In the genomic region with DNA sequence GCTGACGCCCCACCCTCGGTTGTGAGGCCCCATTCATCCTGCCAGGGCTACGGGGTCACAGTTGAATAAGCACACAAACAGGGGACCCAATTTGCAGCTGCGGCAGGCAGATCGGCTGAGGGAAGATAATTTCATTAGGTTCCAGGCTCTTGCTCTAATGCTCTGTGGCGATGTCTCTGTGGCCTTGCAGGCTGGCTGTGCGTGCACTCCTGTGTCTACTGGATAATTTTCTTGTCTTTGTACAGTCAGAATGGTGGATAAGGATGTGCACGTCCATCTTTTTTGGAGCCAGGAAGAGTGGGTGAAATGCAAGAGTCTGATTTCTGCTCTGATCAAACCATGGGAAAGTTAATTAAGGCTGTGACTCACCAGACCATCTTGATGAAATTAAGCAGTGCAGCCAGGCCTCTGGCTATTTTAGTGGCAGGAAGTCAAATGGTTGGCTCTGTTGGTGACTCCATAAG, we compare ENCODE assay signal across 13 cellular contexts.
"Had no signal": no experiment of that assay in that cellular context is flagged by ENCODE, and none has a peak within 500 bp of the region (broad histone marks: within the 10 kb centered on the region; RNA-seq: fewer than 3 reads in every experiment).

No MANE protein-coding gene starts in this region.

- DNase-seq: activated CD4-positive, alpha-beta T cell treated with anti-CD3 and anti-CD28 coated beads, Interleukin-2, amount 50 U/mL, for 48 hours; activated gamma-delta T cell; activated naive CD8-positive, alpha-beta T cell treated with anti-CD3 and anti-CD28 coated beads for 36 hours; activated T-cell treated with anti-CD3 and anti-CD28 coated beads, Interleukin-2, amount 50 U/mL, for 48 hours; heart right ventricle; occipital lobe; spleen; stimulated activated CD4-positive, alpha-beta T cell treated with anti-CD3 and anti-CD28 coated beads, Interleukin-2, amount 100 ng/mL, for 24 hours; stimulated activated naive B cell treated with anti-CD40 and anti-IgM and Interleukin-4, amounts not matched to agents 10 μg/mL and 1 μg/mL and 100 μg/mL, for 72 hours had no signal

- ATAC-seq: activated CD4-positive, CD25-positive, alpha-beta regulatory T cell treated with anti-CD3 and anti-CD28 coated beads, Interleukin-2, amount 50 U/mL, for 24 hours; heart right ventricle; left lobe of liver; natural killer cell treated with Interleukin-12 subunit alpha and Interleukin-12 subunit beta and Interleukin-15 and Interleukin-18, amount 100 ng/mL, for 72 hours; sciatic nerve; stimulated activated naive B cell treated with anti-CD40 and anti-IgM and Interleukin-4, amounts not matched to agents 10 μg/mL and 1 μg/mL and 100 μg/mL, for 72 hours had no signal
